9 cellular contexts compared by ENCODE assay signal in genomic region chr20:17612975-17613327, GRCh38. TPM values are rescaled to one million over a fixed set of nuclear protein-coding genes. Genes with fewer than 3 reads are reported as not detected.
DNase-seq lines count a peak whose midpoint lies in the region; ATAC-seq and TF ChIP-seq lines count a peak whose summit lies in the region.
"Had no signal": no experiment of that assay in that cellular context is flagged by ENCODE, and none has a peak within 500 bp of the region (broad histone marks: within the 10 kb centered on the region; RNA-seq: fewer than 3 reads in every experiment).

No MANE protein-coding gene starts in this region.

- no peak for TF ChIP-seq POLR2A in adrenal gland (IDR thresholded peaks at IDR 0.05)
- TF ChIP-seq POLR2A in uterus (IDR thresholded peaks at IDR 0.05): no peak

- H3K4me1 ChIP-seq in right atrium auricular region: peaks cover 0 to 61% of the 10 kb centered on the region in 2 donors
- peaks cover 8 to 17% of the 10 kb centered on the region in 2 donors for H3K4me1 ChIP-seq in adrenal gland (replicated peaks in 1 of 2)
- H3K4me1 ChIP-seq in mesodermal cell (ENCODE audit: control insufficient read depth, insufficient read depth, low read length, poor library complexity, severe bottlenecking): peaks cover 3% of the 10 kb centered on the region
- peaks cover 0 to 30% of the 10 kb centered on the region in 2 donors for H3K4me1 ChIP-seq in uterus

- H3K27me3 ChIP-seq in right atrium auricular region (no peaks in the 10 kb centered on the region), adrenal gland (no peaks in the 10 kb centered on the region), uterus (no peaks in the 10 kb centered on the region)

- no peak for ATAC-seq in left cardiac atrium

- H3K9me3 ChIP-seq in right atrium auricular region (no peaks in the 10 kb centered on the region), adrenal gland (replicated peaks in 1 of 3) (no peaks in the 10 kb centered on the region), mesodermal cell (ENCODE audit: control insufficient read depth, low read length) (no peaks in the 10 kb centered on the region), uterus (no peaks in the 10 kb centered on the region)

- H3K27ac ChIP-seq in right atrium auricular region (peak overlapping the region; percentile 67 to 70), adrenal gland (peak overlapping the region in 3 of 5 donors; percentile 25 to 71 (median 69)), mesodermal cell (ENCODE audit: low read depth, low read length, severe bottlenecking) (peak overlapping the region; percentile 66), uterus (peak overlapping the region; percentile 67 to 68)

- H3K4me3 ChIP-seq in right atrium auricular region (no peak overlapping the region), adrenal gland (no peak overlapping the region), mesodermal cell (ENCODE audit: extremely low read depth, insufficient read depth, low read length, poor library complexity, severe bottlenecking) (no peak overlapping the region), uterus (no peak overlapping the region)

- TF ChIP-seq CTCF in right atrium auricular region (IDR thresholded peaks at IDR 0.05) (no peak), adrenal gland (IDR thresholded peaks at IDR 0.05) (no peak), uterus (IDR thresholded peaks at IDR 0.05) (no peak)

- 76 to 80% (median 80%) methylated on average over 1 to 7 of the region's 7 CpGs; no CpG with 5 or more reads in 1 of the 4 donors for WGBS in adrenal gland, 4 donors
- WGBS in mesodermal cell (ENCODE audit: insufficient coverage in 2 of 2), 2 experiments: 94 to 95% methylated on average over 7 of the region's 7 CpGs

- intact Hi-C loops in left cardiac atrium (cut with DNase I) (loop anchor here in 1 of 2 donors (5.0 kb wide), 1 partner anchor 76 kb away; no protein-coding TSS in a partner anchor), adrenal gland (cut with DNase I) (loop anchor here in 1 of 2 donors (5.0 kb wide), 1 partner anchor 36 kb away; no protein-coding TSS in a partner anchor), uterus (cut with DNase I; ENCODE audit: low total_unique reads) (no loop called here)

- H3K36me3 ChIP-seq in right atrium auricular region: peaks cover 59% of the 10 kb centered on the region
- peaks cover 0 to 45% of the 10 kb centered on the region in 2 donors for H3K36me3 ChIP-seq in adrenal gland (replicated peaks in 1 of 2)
- peaks cover 65% of the 10 kb centered on the region for H3K36me3 ChIP-seq in mesodermal cell (ENCODE audit: control insufficient read depth, insufficient read depth, low read length)
- no peaks in the 10 kb centered on the region for H3K36me3 ChIP-seq in uterus

- no peak for DNase-seq in right atrium auricular region (ENCODE audit: low spot score)
- no peak for DNase-seq in left cardiac atrium
- no peak for DNase-seq in adrenal gland
- DNase-seq in uterus: no peak
- no peak for DNase-seq in SHP77 treated with DMSO at 0.1 percent for 48 hours (lab: John Stamatoyannopoulos, UW)
- no peak for DNase-seq in NCI-H526 (lab: John Stamatoyannopoulos, UW)
- no peak for DNase-seq in stimulated activated CD4-positive, alpha-beta T cell treated with anti-CD3 and anti-CD28 coated beads, Interleukin-4, amount 100 ng/mL, for 1 hour
- DNase-seq: NCI-H226 had no signal

RNA-seq across cellular contexts. Expression of gene DSTN, which starts 43.1 kb away (rescaled TPM):
- total RNA-seq in right atrium auricular region (100 to 1,000 TPM; 585 to 760 TPM), left cardiac atrium (100 to 1,000 TPM; 547 to 572 TPM), adrenal gland (100 to 1,000 TPM; 256 to 385 (median 280) TPM), uterus (100 to 1,000 TPM; 294 to 674 (median 623) TPM)
- 100 to 1,000 TPM; 184 to 552 (median 192) TPM for polyA plus RNA-seq in adrenal gland
- 506 TPM for polyA plus RNA-seq in mesodermal cell (2013, experiment 1 of 2)
- 508 TPM for polyA plus RNA-seq in mesodermal cell (2013, experiment 2 of 2)
